ENCODE assay signal across 12 cellular contexts in the genomic region with DNA sequence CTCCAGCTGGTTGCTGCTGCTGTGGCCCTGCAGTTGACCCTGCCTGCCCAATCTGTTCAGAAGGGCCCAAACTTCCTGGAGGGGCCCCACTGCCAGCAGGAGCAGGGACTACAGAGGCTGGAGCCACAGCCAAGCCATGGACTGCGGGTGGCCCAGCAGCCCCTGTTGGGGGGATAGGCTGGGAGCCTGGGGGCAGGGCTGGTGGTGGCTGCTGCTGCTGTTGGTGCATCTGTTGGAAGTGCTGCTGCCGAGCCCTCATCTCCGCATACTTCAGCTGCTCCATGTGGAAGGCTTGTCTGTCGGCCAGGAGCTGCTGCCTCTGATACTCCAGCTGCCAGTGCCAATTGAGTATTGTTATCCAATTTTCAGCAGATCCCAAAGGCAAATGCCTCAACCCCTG. TPM values are rescaled to one million over a fixed set of nuclear protein-coding genes. Genes with fewer than 3 reads are reported as not detected.
DNase-seq lines count a peak whose midpoint lies in the region; ATAC-seq and TF ChIP-seq lines count a peak whose summit lies in the region.
"Had no signal": no experiment of that assay in that cellular context is flagged by ENCODE, and none has a peak within 500 bp of the region (broad histone marks: within the 10 kb centered on the region; RNA-seq: fewer than 3 reads in every experiment).

No MANE protein-coding gene starts in this region.

- intact Hi-C loops in Right ventricle myocardium superior (cut with DNase I) (no loop called here), heart right ventricle (cut with DNase I) (no loop called here), aorta (cut with DNase I) (no loop called here)

- H3K27ac ChIP-seq in right atrium auricular region = no peak overlapping the region
- H3K27ac ChIP-seq in heart right ventricle = peak overlapping the region in 3 of 10 donors; percentile 9 to 20 (median 9)
- no peak overlapping the region for H3K27ac ChIP-seq in aorta (ENCODE audit: low read depth in 1 of 2, low read length in 2 of 2)
- H3K27ac ChIP-seq: body of pancreas had no signal

- H3K36me3 ChIP-seq in right atrium auricular region = peaks cover 100% of the 10 kb centered on the region
- H3K36me3 ChIP-seq in heart right ventricle = peaks cover under 1 to 100% (median 89%) of the 10 kb centered on the region in 9 donors
- H3K36me3 ChIP-seq in aorta (ENCODE audit: control insufficient read depth in 1 of 2, insufficient read depth in 2 of 2, low read length in 1 of 2) = peaks cover 0 to 13% of the 10 kb centered on the region in 2 donors

- TF ChIP-seq CTCF in right atrium auricular region (IDR thresholded peaks at IDR 0.05) (no peak), heart right ventricle (IDR thresholded peaks at IDR 0.05) (no peak)

- H3K27me3 ChIP-seq in right atrium auricular region (no peaks in the 10 kb centered on the region), heart right ventricle (no peaks in the 10 kb centered on the region), aorta (ENCODE audit: control insufficient read depth in 1 of 2, insufficient read depth in 2 of 2, low read length in 1 of 2) (no peaks in the 10 kb centered on the region)
- H3K27me3 ChIP-seq: body of pancreas, tibial artery had no signal

- no peak for DNase-seq in Right ventricle myocardium superior
- DNase-seq in right atrium auricular region (ENCODE audit: low spot score) = no peak
- DNase-seq in heart right ventricle = no peak
- peak in 1 of 2 donors; percentile 45 for DNase-seq in aorta
- no peak for DNase-seq in HuH-7.5 (ENCODE audit: low spot score)
- DNase-seq in islet precursor cell = no peak
- DNase-seq: activated T-cell treated with anti-CD3 and anti-CD28 coated beads, Interleukin-2, amount 50 U/mL, for 4 hours; body of pancreas; GDM1; NCI-H510A treated with DMSO at 0.1 percent for 48 hours; tibial artery had no signal

- H3K9me3 ChIP-seq in right atrium auricular region (no peaks in the 10 kb centered on the region), heart right ventricle (no peaks in the 10 kb centered on the region), aorta (ENCODE audit: control insufficient read depth, low read length) (no peaks in the 10 kb centered on the region)
- H3K9me3 ChIP-seq: body of pancreas, tibial artery had no signal

- H3K4me3 ChIP-seq in right atrium auricular region = no peak overlapping the region
- H3K4me3 ChIP-seq in heart right ventricle = no peak overlapping the region
- no peak overlapping the region for H3K4me3 ChIP-seq in aorta (ENCODE audit: low read length in 2 of 2)
- H3K4me3 ChIP-seq: body of pancreas, tibial artery had no signal

- H3K4me1 ChIP-seq in right atrium auricular region (peaks cover 0 to 24% of the 10 kb centered on the region in 2 donors), heart right ventricle (peaks cover 11 to 38% (median 18%) of the 10 kb centered on the region in 9 donors), aorta (ENCODE audit: control insufficient read depth in 1 of 2, insufficient read depth in 2 of 2, low read length in 2 of 2) (no peaks in the 10 kb centered on the region)

- 53 to 64% methylated on average over 4 of the region's 4 CpGs for WGBS in heart right ventricle, 2 donors
- 11 to 28% methylated on average over 3 to 4 of the region's 4 CpGs for WGBS in aorta, 2 donors

- ATAC-seq in Right ventricle myocardium superior (ENCODE audit: poor library complexity) (peak; percentile 11), heart right ventricle (peak in 5 of 8 donors; percentile 3 to 33 (median 10)), aorta (ENCODE audit: low FRiP score) (peak; percentile 6)
- ATAC-seq: activated T-cell treated with anti-CD3 and anti-CD28 coated beads, Interleukin-2, amount 50 U/mL, for 4 hours; body of pancreas; sciatic nerve had no signal

RNA-seq across cellular contexts. Expression of a gene that starts 7.2 kb away (rescaled TPM):
- total RNA-seq in Right ventricle myocardium superior (513 TPM), right atrium auricular region (1,000 to 10,000 TPM in 1 of 2 donors, 100 to 1,000 TPM in 1; 567 to 1,179 TPM), heart right ventricle (1,000 to 10,000 TPM in 1 of 10 donors, 100 to 1,000 TPM in 9; 355 to 1,188 (median 413) TPM), aorta (1,000 to 10,000 TPM; 1,811 to 3,292 TPM)
- polyA plus RNA-seq in heart right ventricle (1,000 to 10,000 TPM in 1 of 2 donors, 100 to 1,000 TPM in 1; 670 to 2,127 TPM), aorta (1,000 to 10,000 TPM; 5,914 to 7,311 TPM)

RNA-seq across cellular contexts. Expression of a gene that starts 13.0 kb away (rescaled TPM):
- total RNA-seq in Right ventricle myocardium superior = 42.7 TPM
- total RNA-seq in right atrium auricular region = 10 to 100 TPM; 36.1 to 55.1 TPM
- total RNA-seq in heart right ventricle = 10 to 100 TPM; 39.8 to 61.9 (median 49.9) TPM
- polyA plus RNA-seq in heart right ventricle = 10 to 100 TPM; 31.9 to 64.0 TPM
- total RNA-seq in aorta = 10 to 100 TPM; 30.2 to 34.2 TPM
- polyA plus RNA-seq in aorta = 100 to 1,000 TPM in 1 of 2 donors, 10 to 100 TPM in 1; 66.6 to 101 TPM

RNA-seq across cellular contexts. Expression of a gene that starts 23.9 kb away (rescaled TPM):
- total RNA-seq in Right ventricle myocardium superior (63.4 TPM), right atrium auricular region (10 to 100 TPM; 45.0 to 70.2 TPM), heart right ventricle (10 to 100 TPM; 56.2 to 81.9 (median 62.8) TPM), aorta (100 to 1,000 TPM; 118 to 140 TPM)
- polyA plus RNA-seq in heart right ventricle (10 to 100 TPM; 16.2 to 28.8 TPM), aorta (10 to 100 TPM; 45.0 to 56.2 TPM)

RNA-seq across cellular contexts. Expression of a gene that starts 37.3 kb away (rescaled TPM):
- total RNA-seq in Right ventricle myocardium superior (27.0 TPM), right atrium auricular region (10 to 100 TPM; 25.4 to 74.0 TPM), heart right ventricle (10 to 100 TPM; 28.8 to 47.5 (median 31.9) TPM), aorta (100 to 1,000 TPM; 103 to 106 TPM)
- polyA plus RNA-seq in heart right ventricle (10 to 100 TPM; 20.9 to 57.3 TPM), aorta (10 to 100 TPM; 27.0 to 54.6 TPM)

RNA-seq across cellular contexts. Expression of a gene that starts 47.3 kb away (rescaled TPM):
- total RNA-seq in Right ventricle myocardium superior (5.8 TPM), right atrium auricular region (1 to 10 TPM; 2.1 to 2.9 TPM), heart right ventricle (1 to 10 TPM; 3.6 to 5.8 (median 4.9) TPM), aorta (1 to 10 TPM; 8.9 to 9.6 TPM)
- polyA plus RNA-seq in heart right ventricle (1 to 10 TPM; 2.1 to 3.4 TPM), aorta (1 to 10 TPM; 1.8 to 3.1 TPM)
